Comparison of ENCODE assay signal across 15 cellular contexts in the genomic region with DNA sequence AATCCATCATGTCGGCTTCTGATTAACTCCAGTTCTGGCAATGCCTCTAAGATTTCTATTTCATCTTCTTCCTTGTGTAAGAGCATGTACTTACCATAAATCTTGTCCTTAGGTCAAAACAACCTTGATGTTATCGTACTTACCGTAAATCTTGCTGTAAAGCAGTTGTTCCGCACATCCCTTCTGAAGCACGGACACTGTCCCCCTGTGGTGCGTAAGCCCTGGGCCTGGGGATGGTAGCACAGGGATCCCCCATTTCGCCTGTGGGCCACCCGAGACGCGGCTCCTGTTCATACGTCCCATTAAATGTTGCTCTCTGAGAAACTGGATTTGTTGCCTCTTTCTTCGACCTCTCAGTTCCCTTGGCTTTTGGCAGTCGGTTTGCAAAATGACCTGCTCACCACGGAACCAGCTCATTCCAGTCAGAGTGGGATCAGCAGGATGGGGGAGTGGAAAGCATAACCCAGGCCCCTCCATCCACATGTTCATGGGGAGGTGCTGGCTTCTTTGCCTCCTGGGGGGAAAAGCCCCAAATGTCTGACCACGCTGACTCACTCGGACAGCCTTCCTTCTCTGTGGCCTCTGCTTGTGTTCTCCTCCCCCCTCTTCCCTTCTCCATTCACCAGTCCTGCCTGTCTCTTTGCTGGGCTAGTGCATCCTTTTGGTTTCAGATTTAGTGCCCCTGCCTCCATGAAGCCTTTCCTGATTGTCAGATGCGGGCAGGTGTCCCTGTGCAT. TPM values are rescaled to one million over a fixed set of nuclear protein-coding genes. Genes with fewer than 3 reads are reported as not detected.
DNase-seq lines count a peak whose midpoint lies in the region; ATAC-seq, FAIRE-seq and TF ChIP-seq lines count a peak whose summit lies in the region.
"Had no signal": no experiment of that assay in that cellular context is flagged by ENCODE, and none has a peak within 500 bp of the region (broad histone marks: within the 10 kb centered on the region; RNA-seq: fewer than 3 reads in every experiment).

No MANE protein-coding gene starts in this region.

- peak; percentile 69 for ATAC-seq in SK-N-SH treated with all-trans-retinoic acid at 6 μM for 48 hours
- ATAC-seq: right cardiac atrium had no signal

- H3K9ac ChIP-seq in skeletal muscle satellite cell (ENCODE audit: low read depth, low read length) (no peak overlapping the region), kidney (ENCODE audit: low read length in 2 of 2) (no peak overlapping the region)

- intact Hi-C loops in kidney (cut with DNase I): no loop called here

- peak overlapping the region; percentile 18 for H3K4me2 ChIP-seq in skeletal muscle satellite cell (ENCODE audit: low read length)

- no peaks in the 10 kb centered on the region for H3K9me3 ChIP-seq in skeletal muscle satellite cell (replicated peaks; ENCODE audit: low read length)
- no peaks in the 10 kb centered on the region for H3K9me3 ChIP-seq in kidney (ENCODE audit: control insufficient read depth in 1 of 2, low read length in 2 of 2)
- H3K9me3 ChIP-seq: Caco-2 had no signal

- FAIRE-seq in kidney (lab: Jason Lieb, UNC): no peak
- FAIRE-seq: bronchial epithelial cell had no signal

- H3K36me3 ChIP-seq in skeletal muscle satellite cell (ENCODE audit: insufficient read depth, low read length) (no peaks in the 10 kb centered on the region), kidney (ENCODE audit: control insufficient read depth in 1 of 2, insufficient read depth in 2 of 2, low read length in 2 of 2) (no peaks in the 10 kb centered on the region)

- TF ChIP-seq CTCF in HFF-Myc (IDR thresholded peaks at IDR 0.05; ENCODE audit: low read depth, low read length, missing control alignments): no peak
- no peak for TF ChIP-seq CTCF in fibroblast of the aortic adventitia (IDR thresholded peaks at IDR 0.05; ENCODE audit: insufficient read depth, low read length)
- TF ChIP-seq CTCF in kidney (IDR thresholded peaks at IDR 0.05; ENCODE audit: borderline replicate concordance, extremely low read depth, insufficient read depth): no peak

- no peaks in the 10 kb centered on the region for H3K27me3 ChIP-seq in skeletal muscle satellite cell (ENCODE audit: control insufficient read depth, insufficient read depth, low read length)

- H3K4me3 ChIP-seq in HFF-Myc (replicated peaks; ENCODE audit: low read depth, low read length): no peak overlapping the region
- no peak overlapping the region for H3K4me3 ChIP-seq in fibroblast of the aortic adventitia (ENCODE audit: low read depth, low read length)
- H3K4me3 ChIP-seq in skeletal muscle satellite cell (ENCODE audit: low read length): no peak overlapping the region
- H3K4me3 ChIP-seq in kidney (ENCODE audit: low read length in 2 of 2): peak overlapping the region in 1 of 2 donors; percentile 31
- H3K4me3 ChIP-seq: SK-N-MC had no signal

- H3K4me1 ChIP-seq in skeletal muscle satellite cell (ENCODE audit: control insufficient read depth, insufficient read depth, low read length) (peaks cover 8% of the 10 kb centered on the region), kidney (ENCODE audit: control insufficient read depth in 1 of 2, insufficient read depth in 1 of 2, low read depth in 1 of 2, low read length in 2 of 2) (peaks cover 8 to 19% of the 10 kb centered on the region in 2 donors)
- H3K4me1 ChIP-seq: Caco-2 had no signal

- peak; percentile 38 for DNase-seq in HFF-Myc (ENCODE audit: extremely low read depth, low read depth)
- peak; percentile 32 for DNase-seq in fibroblast of the aortic adventitia (ENCODE audit: low read depth)
- DNase-seq in NCI-H510A (lab: John Stamatoyannopoulos, UW): no peak
- no peak for DNase-seq in kidney
- DNase-seq in T1000 (lab: John Stamatoyannopoulos, UW): no peak
- no peak for DNase-seq in hippocampal formation (lab: John Stamatoyannopoulos, UW)
- DNase-seq: activated CD4-positive, alpha-beta T cell treated with anti-CD3 and anti-CD28 coated beads for 4 hours; Caco-2; NCI-H146; right cardiac atrium had no signal

- peak overlapping the region in 1 of 2 donors; percentile 78 for H3K27ac ChIP-seq in kidney (ENCODE audit: low read depth in 2 of 2, low read length in 2 of 2)
- H3K27ac ChIP-seq: epithelial cell of prostate, SK-N-MC had no signal

TF ChIP-seq in SK-N-SH treated with all-trans-retinoic acid at 6 μM for 48 hours, 23 proteins besides CTCF, POLR2A, EP300 and RAD21:
- TF ChIP-seq, protein P1, sequence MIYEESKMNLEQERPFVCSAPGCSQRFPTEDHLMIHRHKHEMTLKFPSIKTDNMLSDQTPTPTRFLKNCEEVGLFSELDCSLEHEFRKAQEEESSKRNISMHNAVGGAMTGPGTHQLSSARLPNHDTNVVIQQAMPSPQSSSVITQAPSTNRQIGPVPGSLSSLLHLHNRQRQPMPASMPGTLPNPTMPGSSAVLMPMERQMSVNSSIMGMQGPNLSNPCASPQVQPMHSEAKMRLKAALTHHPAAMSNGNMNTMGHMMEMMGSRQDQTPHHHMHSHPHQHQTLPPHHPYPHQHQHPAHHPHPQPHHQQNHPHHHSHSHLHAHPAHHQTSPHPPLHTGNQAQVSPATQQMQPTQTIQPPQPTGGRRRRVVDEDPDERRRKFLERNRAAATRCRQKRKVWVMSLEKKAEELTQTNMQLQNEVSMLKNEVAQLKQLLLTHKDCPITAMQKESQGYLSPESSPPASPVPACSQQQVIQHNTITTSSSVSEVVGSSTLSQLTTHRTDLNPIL (CRISPR knock-in tag; IDR thresholded peaks at IDR 0.05; ENCODE audit: low read depth): no peak
- TF ChIP-seq, protein P2, sequence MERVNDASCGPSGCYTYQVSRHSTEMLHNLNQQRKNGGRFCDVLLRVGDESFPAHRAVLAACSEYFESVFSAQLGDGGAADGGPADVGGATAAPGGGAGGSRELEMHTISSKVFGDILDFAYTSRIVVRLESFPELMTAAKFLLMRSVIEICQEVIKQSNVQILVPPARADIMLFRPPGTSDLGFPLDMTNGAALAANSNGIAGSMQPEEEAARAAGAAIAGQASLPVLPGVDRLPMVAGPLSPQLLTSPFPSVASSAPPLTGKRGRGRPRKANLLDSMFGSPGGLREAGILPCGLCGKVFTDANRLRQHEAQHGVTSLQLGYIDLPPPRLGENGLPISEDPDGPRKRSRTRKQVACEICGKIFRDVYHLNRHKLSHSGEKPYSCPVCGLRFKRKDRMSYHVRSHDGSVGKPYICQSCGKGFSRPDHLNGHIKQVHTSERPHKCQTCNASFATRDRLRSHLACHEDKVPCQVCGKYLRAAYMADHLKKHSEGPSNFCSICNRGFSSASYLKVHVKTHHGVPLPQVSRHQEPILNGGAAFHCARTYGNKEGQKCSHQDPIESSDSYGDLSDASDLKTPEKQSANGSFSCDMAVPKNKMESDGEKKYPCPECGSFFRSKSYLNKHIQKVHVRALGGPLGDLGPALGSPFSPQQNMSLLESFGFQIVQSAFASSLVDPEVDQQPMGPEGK (CRISPR knock-in tag; IDR thresholded peaks at IDR 0.05; ENCODE audit: borderline replicate concordance): peak; percentile 32; the same call in 1 of the 2 replicates

RNA-seq across cellular contexts. Expression of a gene that starts 49.9 kb away (rescaled TPM):
- total RNA-seq in fibroblast of the aortic adventitia (ENCODE audit: low replicate concordance): 68.4 and 90.4 TPM in 2 replicates
- 39.8 and 48.1 TPM in 2 replicates for total RNA-seq in skeletal muscle satellite cell (2012; rRNA removed)
- 77.1 TPM for total RNA-seq in kidney
- polyA plus RNA-seq in kidney (ENCODE audit: insufficient read depth, low read depth, low replicate concordance): 17.3 TPM

Comparison
In these comparisons a context has a peak if more than half of its experiments do, and no peak if none do; other contexts are left out.
1. DNase-seq: peak in HFF-Myc (single experiment) and fibroblast of the aortic adventitia (single experiment); none in NCI-H510A (single experiment), kidney (single experiment), T1000 (single experiment) and hippocampal formation (0 of 2).